Comparison of ENCODE assay signal across 1 cellular context in genomic region chr19:42239544-42240220, GRCh38.
TF ChIP-seq lines count a peak whose summit lies in the region.

No MANE protein-coding gene starts in this region.

TF ChIP-seq in HepG2, 621 proteins besides CTCF, POLR2A, EP300 and RAD21:
- peak; percentile 47 to 65; a peak in 3 of 4 replicates for TF ChIP-seq MAFK (conservative IDR thresholded peaks at IDR 0.05 in 1 of 2, IDR thresholded peaks at IDR 0.05 in 1 of 2; ENCODE audit: low read length in 2 of 2)
- no peak for TF ChIP-seq CAMTA2 (CRISPR knock-in tag; IDR thresholded peaks at IDR 0.05; ENCODE audit: borderline replicate concordance)
- TF ChIP-seq ZNF687 (CRISPR knock-in tag; IDR thresholded peaks at IDR 0.05), result 0 out of 2 replicates have a peak, but pooled peaks have one; percentile 11
- no peak for TF ChIP-seq SMAD9 (CRISPR knock-in tag; IDR thresholded peaks at IDR 0.05)
- peak; percentile 55 for TF ChIP-seq MAFF (IDR thresholded peaks at IDR 0.05; ENCODE audit: low read depth, low read length)
- no peak for TF ChIP-seq ZNF747 (CRISPR knock-in tag; IDR thresholded peaks at IDR 0.05; ENCODE audit: borderline replicate concordance)
